In the genomic region with DNA sequence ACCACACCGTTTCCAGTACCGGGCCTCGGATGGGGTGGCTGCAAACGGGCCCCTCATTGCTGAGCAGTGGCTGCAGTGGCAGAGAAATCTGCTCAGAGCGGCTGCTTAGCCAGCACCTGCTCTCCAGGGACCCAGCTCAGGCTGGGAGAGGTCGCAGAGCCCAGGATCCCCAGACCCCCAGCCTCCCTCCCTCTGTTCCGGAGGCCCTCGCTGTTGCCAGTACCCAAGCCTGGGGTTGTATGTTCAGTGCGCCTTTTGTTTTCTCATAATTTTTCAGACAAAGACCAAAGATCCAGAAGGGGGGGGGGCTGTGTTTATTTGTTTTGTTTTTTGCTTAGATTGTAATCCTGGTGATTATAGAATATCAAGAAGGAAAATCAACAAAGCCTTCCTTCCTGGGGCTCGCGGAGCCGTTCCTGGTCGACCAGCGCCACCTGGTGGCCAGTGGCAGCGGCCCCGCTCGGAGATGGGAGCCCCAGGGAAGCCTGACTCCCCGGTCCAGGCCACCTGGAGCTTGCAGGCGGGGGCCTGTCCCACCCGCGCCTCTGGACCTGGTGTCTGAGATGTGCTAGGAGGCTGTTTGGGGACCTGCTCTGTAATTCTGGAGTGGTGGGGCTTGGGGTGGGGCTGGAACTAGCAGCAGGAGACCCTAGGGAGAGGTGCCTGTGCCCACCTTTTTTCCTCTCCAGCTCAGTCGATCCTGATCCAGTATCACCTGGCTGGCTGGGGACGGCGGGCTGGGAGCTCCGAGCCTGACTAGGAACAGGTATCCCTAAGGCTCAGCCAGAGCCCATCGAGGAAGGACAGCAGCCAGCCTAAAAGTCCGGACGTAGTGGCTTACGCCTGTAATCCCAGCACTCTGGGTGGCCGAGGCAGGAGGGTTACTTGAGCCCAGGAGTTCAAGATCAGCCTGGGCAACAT, we compare ENCODE assay signal across 9 cellular contexts.
DNase-seq lines count a peak whose midpoint lies in the region.
"Had no signal": no experiment of that assay in that cellular context is flagged by ENCODE, and none has a peak within 500 bp of the region (broad histone marks: within the 10 kb centered on the region; RNA-seq: fewer than 3 reads in every experiment).

No MANE protein-coding gene starts in this region.

- DNase-seq in CD8-positive, alpha-beta memory T cell: peak; percentile 32 to 71 (median 57)
- DNase-seq in HT-29 (ENCODE audit: low spot score) (peak; percentile 77), SK-N-DZ (ENCODE audit: low spot score) (peak; percentile 66), head of caudate nucleus (peak in 40 of 42 donors; percentile 61 to 91 (median 82)), putamen (ENCODE audit: low spot score) (peak; percentile 43), OCI-M2 (lab: John Stamatoyannopoulos, UW; ENCODE audit: unreplicated experiment) (no peak), pons (ENCODE audit: low spot score) (no peak)
- peak; percentile 70 for DNase-seq in activated naive CD4-positive, alpha-beta T cell treated with Interleukin-2 at 50 U/mL for 16 hours

- intact Hi-C loops in head of caudate nucleus (cut with DNase I): loop anchor here (5.0 to 10.0 kb wide), 3 partner anchors 190 to 922 kb away; no protein-coding TSS in a partner anchor

- H3K27ac ChIP-seq in CD8-positive, alpha-beta memory T cell (ENCODE audit: low read depth, low read length): no peak overlapping the region
- H3K27ac ChIP-seq: SK-N-MC had no signal

- peaks cover 0 to 4% (median 0%) of the 10 kb centered on the region in 3 donors for H3K4me1 Mint-ChIP-seq in CD8-positive, alpha-beta memory T cell

- H3K36me3 Mint-ChIP-seq in CD8-positive, alpha-beta memory T cell: no peaks in the 10 kb centered on the region

- no peaks in the 10 kb centered on the region for H3K4me1 ChIP-seq in CD8-positive, alpha-beta memory T cell (ENCODE audit: insufficient read depth, low read length)

- H3K27me3 ChIP-seq in CD8-positive, alpha-beta memory T cell (ENCODE audit: insufficient read depth, low read length, poor library complexity, severe bottlenecking): no peaks in the 10 kb centered on the region

- H3K27ac Mint-ChIP-seq in CD8-positive, alpha-beta memory T cell: no peak overlapping the region

- H3K4me3 Mint-ChIP-seq in CD8-positive, alpha-beta memory T cell: no peak overlapping the region

- H3K4me3 ChIP-seq in CD8-positive, alpha-beta memory T cell (ENCODE audit: low read length): no peak overlapping the region
- H3K4me3 ChIP-seq: SK-N-MC had no signal

- POLR2A ChIA-PET in CD8-positive, alpha-beta memory T cell (lab: Charles Lee): no interaction called here

- H3K9me3 ChIP-seq in CD8-positive, alpha-beta memory T cell (ENCODE audit: low read length): no peaks in the 10 kb centered on the region

- no peaks in the 10 kb centered on the region for H3K9me3 Mint-ChIP-seq in CD8-positive, alpha-beta memory T cell

- CTCF ChIA-PET in CD8-positive, alpha-beta memory T cell (lab: Charles Lee): interaction anchor here (0.6 to 1.6 kb wide), 10 partner anchors 9 to 928 kb away, joined by 3 to 6 read pairs (median 4); no protein-coding TSS in a partner anchor

- peaks cover 4 to 5% of the 10 kb centered on the region in 2 donors for H3K27me3 Mint-ChIP-seq in CD8-positive, alpha-beta memory T cell

- H3K36me3 ChIP-seq in CD8-positive, alpha-beta memory T cell (ENCODE audit: insufficient read depth, low read length): no peaks in the 10 kb centered on the region

Comparison
In these comparisons a context has a peak if more than half of its experiments do, and no peak if none do; other contexts are left out.
1. DNase-seq: peak in CD8-positive, alpha-beta memory T cell (5 of 5), HT-29 (single experiment), SK-N-DZ (single experiment), activated naive CD4-positive, alpha-beta T cell treated with Interleukin-2 at 50 U/mL for 16 hours (single experiment), head of caudate nucleus (40 of 42) and putamen (single experiment); none in OCI-M2 (single experiment) and pons (single experiment).